Comparison of ENCODE assay signal across 15 cellular contexts in genomic region chr17:62876664-62877411, GRCh38.
DNase-seq lines count a peak whose midpoint lies in the region; ATAC-seq, FAIRE-seq and TF ChIP-seq lines count a peak whose summit lies in the region.
"Had no signal": no experiment of that assay in that cellular context is flagged by ENCODE, and none has a peak within 500 bp of the region (broad histone marks: within the 10 kb centered on the region; RNA-seq: fewer than 3 reads in every experiment).

No MANE protein-coding gene starts in this region.

- H3K79me2 ChIP-seq in MM.1S (ENCODE audit: low read length), result no peaks in the 10 kb centered on the region
- H3K79me2 ChIP-seq: hepatocyte had no signal

- H4K20me1 ChIP-seq in MM.1S (ENCODE audit: insufficient read depth, low read length), result no peaks in the 10 kb centered on the region

- TF ChIP-seq CTCF in A549 (IDR thresholded peaks at IDR 0.05), result no peak
- no peak for TF ChIP-seq CTCF in astrocyte of the spinal cord (IDR thresholded peaks at IDR 0.05; ENCODE audit: low read depth, low read length)
- TF ChIP-seq CTCF in fibroblast of pulmonary artery (IDR thresholded peaks at IDR 0.05; ENCODE audit: low read length, missing control alignments), result no peak
- no peak for TF ChIP-seq CTCF in MM.1S (IDR thresholded peaks at IDR 0.05; ENCODE audit: low read length)

- H3K4me2 ChIP-seq in A549 (peak overlapping the region; percentile 53), MM.1S (ENCODE audit: low read depth, low read length) (no peak overlapping the region)
- H3K4me2 ChIP-seq: hepatocyte had no signal

- no peaks in the 10 kb centered on the region for H3K36me3 ChIP-seq in MM.1S (replicated peaks; ENCODE audit: insufficient read depth, low read length)
- H3K36me3 ChIP-seq: HAP-1, neutrophil, sigmoid colon had no signal

- H3K4me3 ChIP-seq in A549 (no peak overlapping the region), astrocyte of the spinal cord (ENCODE audit: low read depth, low read length) (no peak overlapping the region), fibroblast of pulmonary artery (replicated peaks; ENCODE audit: low read depth, low read length) (no peak overlapping the region), MM.1S (ENCODE audit: low read length) (no peak overlapping the region)
- H3K4me3 ChIP-seq: HAP-1, hepatocyte, sigmoid colon had no signal

- DNase-seq in A549 (ENCODE audit: low read depth in 1 of 2, low spot score in 1 of 2) (no peak), HS-27A (ENCODE audit: low read depth) (peak; percentile 9), astrocyte of the spinal cord (ENCODE audit: low read depth, low spot score) (peak; percentile 60), fibroblast of pulmonary artery (ENCODE audit: low read depth) (peak; percentile 64), head of caudate nucleus (no peak), MM.1S (no peak), UCSD-AML1 (lab: John Stamatoyannopoulos, UW; ENCODE audit: unreplicated experiment) (no peak), OCI-M1 (lab: John Stamatoyannopoulos, UW) (no peak)
- DNase-seq: activated CD4-positive, alpha-beta T cell treated with anti-CD3 and anti-CD28 coated beads, Interleukin-2, amount 10 ng/mL, durations not matched to agents 24 days and 14 days; activated T-cell treated with anti-CD3 and anti-CD28 coated beads for 4 hours; NCI-H1092; sigmoid colon had no signal

- FAIRE-seq in A549 (lab: Jason Lieb, UNC), result peak; percentile 56

- POLR2A ChIA-PET in A549 (lab: Yijun Ruan, JAX), result interaction anchor here (1.2 kb wide), 1 partner anchor 16 kb away, joined by 5 read pairs; no protein-coding TSS in a partner anchor

- H2AFZ ChIP-seq in MM.1S (ENCODE audit: low read length), result no peak overlapping the region
- H2AFZ ChIP-seq: hepatocyte had no signal

- H3K27ac ChIP-seq in A549 (peak overlapping the region; percentile 48 to 62), MM.1S (ENCODE audit: low read length) (no peak overlapping the region)
- H3K27ac ChIP-seq: hepatocyte, neutrophil, sigmoid colon had no signal

- H3K9me3 ChIP-seq in A549 (no peaks in the 10 kb centered on the region), MM.1S (replicated peaks; ENCODE audit: insufficient read depth, low read length) (no peaks in the 10 kb centered on the region)
- H3K9me3 ChIP-seq: HAP-1, neutrophil, sigmoid colon had no signal

- intact Hi-C loops in head of caudate nucleus (cut with DNase I), result no loop called here

- no peaks in the 10 kb centered on the region for H3F3A ChIP-seq in MM.1S (ENCODE audit: insufficient read depth, low read length)

- no peaks in the 10 kb centered on the region for H3K9me2 ChIP-seq in MM.1S (replicated peaks; ENCODE audit: insufficient read depth, low read length)

- WGBS in A549 (ENCODE audit: missing lambda C conversion rate), result 42% methylated on average over 2 of the region's 2 CpGs

- in situ Hi-C loops in astrocyte of the spinal cord (cut with HindIII; ENCODE audit: low sequenced_read_pairs), result no loop called here

- CTCF ChIA-PET in A549 (lab: Yijun Ruan, JAX), result interaction anchor here (0.8 to 2.0 kb wide), 6 partner anchors 9 to 173 kb away, joined by 3 to 10 read pairs (median 3); no protein-coding TSS in a partner anchor

- no peak for TF ChIP-seq POLR2A in A549 (IDR thresholded peaks at IDR 0.05; ENCODE audit: low read length)

- H3K4me1 ChIP-seq in A549 (peaks cover 21% of the 10 kb centered on the region), MM.1S (ENCODE audit: low read length) (no peaks in the 10 kb centered on the region)
- H3K4me1 ChIP-seq: HAP-1 had no signal

- TF ChIP-seq EP300 in A549 (IDR thresholded peaks at IDR 0.05), result no peak

- H3K9ac ChIP-seq in MM.1S (ENCODE audit: low read length), result no peak overlapping the region

- TF ChIP-seq RAD21 in A549 (conservative IDR thresholded peaks at IDR 0.05 in 1 of 2, IDR thresholded peaks at IDR 0.05 in 1 of 2), result no peak

- peak in 1 of 2 experiments; percentile 47; a peak in 3 of 6 replicates for ATAC-seq in A549

- H3K27me3 ChIP-seq in MM.1S (replicated peaks; ENCODE audit: insufficient read depth, low read length), result no peaks in the 10 kb centered on the region
- H3K27me3 ChIP-seq: hepatocyte, neutrophil, sigmoid colon had no signal

TF ChIP-seq in A549, 52 proteins besides CTCF, POLR2A, EP300 and RAD21:
- TF ChIP-seq JUNB (IDR thresholded peaks at IDR 0.05) (peak; percentile 54), ELK1 (IDR thresholded peaks at IDR 0.05; ENCODE audit: low read depth, low read length) (no peak), RCOR1 (IDR thresholded peaks at IDR 0.05; ENCODE audit: low read depth, low read length) (no peak), NFE2L2 (conservative IDR thresholded peaks at IDR 0.05; ENCODE audit: low read length) (no peak), FOSL2 (IDR thresholded peaks at IDR 0.05) (no peak), FOSL2 (CRISPR knock-in tag; IDR thresholded peaks at IDR 0.05) (peak; percentile 63)

Comparison
In these comparisons a context has a peak if more than half of its experiments do, and no peak if none do; other contexts are left out.
1. DNase-seq: peak in HS-27A (single experiment), astrocyte of the spinal cord (single experiment) and fibroblast of pulmonary artery (single experiment); none in A549 (0 of 2), head of caudate nucleus (0 of 42), MM.1S (single experiment), UCSD-AML1 (single experiment) and OCI-M1 (single experiment).